In genomic region chr3:168049366-168049974, GRCh38 we compare ENCODE assay signal across 13 cellular contexts. TPM values are rescaled to one million over a fixed set of nuclear protein-coding genes. Genes with fewer than 3 reads are reported as not detected.
DNase-seq lines count a peak whose midpoint lies in the region; ATAC-seq and TF ChIP-seq lines count a peak whose summit lies in the region.
"Had no signal": no experiment of that assay in that cellular context is flagged by ENCODE, and none has a peak within 500 bp of the region (broad histone marks: within the 10 kb centered on the region; RNA-seq: fewer than 3 reads in every experiment).

No MANE protein-coding gene starts in this region.

- ATAC-seq in left lung = peak; percentile 48

- TF ChIP-seq CTCF in choroid plexus epithelial cell (conservative IDR thresholded peaks at IDR 0.05; ENCODE audit: low read depth, low read length) = no peak
- TF ChIP-seq CTCF in left lung (IDR thresholded peaks at IDR 0.05) = no peak
- TF ChIP-seq CTCF in suprapubic skin (IDR thresholded peaks at IDR 0.05) = no peak

- DNase-seq in DMS 273 (lab: John Stamatoyannopoulos, UW; ENCODE audit: unreplicated experiment) = peak; percentile 46
- no peak for DNase-seq in DMS 273 treated with DMSO at 0.1 percent for 48 hours (lab: John Stamatoyannopoulos, UW)
- DNase-seq in choroid plexus epithelial cell (ENCODE audit: low read depth) = peak; percentile 72
- no peak for DNase-seq in left lung
- DNase-seq in suprapubic skin (ENCODE audit: low spot score in 2 of 2) = no peak
- no peak for DNase-seq in COLO668 (lab: John Stamatoyannopoulos, UW; ENCODE audit: unreplicated experiment)
- DNase-seq in central memory CD4-positive, alpha-beta T cell = no peak
- DNase-seq in NCI-H1048 (lab: John Stamatoyannopoulos, UW) = no peak
- DNase-seq: 8988T; activated B cell treated with CpG ODN at 0.5 μM for 24 hours; activated T-cell treated with anti-CD3 and anti-CD28 coated beads, Interleukin-2, amount 50 U/mL, for 24 hours; SJCRH30; spleen had no signal

- TF ChIP-seq POLR2A in suprapubic skin (IDR thresholded peaks at IDR 0.05) = no peak

- no peaks in the 10 kb centered on the region for H3K36me3 ChIP-seq in left lung
- no peaks in the 10 kb centered on the region for H3K36me3 ChIP-seq in suprapubic skin
- H3K36me3 ChIP-seq: SJCRH30, spleen had no signal

- H3K9me3 ChIP-seq in left lung (no peaks in the 10 kb centered on the region), suprapubic skin (no peaks in the 10 kb centered on the region)
- H3K9me3 ChIP-seq: SJCRH30, spleen had no signal

- H3K4me3 ChIP-seq in choroid plexus epithelial cell (ENCODE audit: low read depth, low read length) (no peak overlapping the region), left lung (no peak overlapping the region), suprapubic skin (no peak overlapping the region)
- H3K4me3 ChIP-seq: SJCRH30, spleen had no signal

- H3K4me1 ChIP-seq in left lung = peaks cover 7% of the 10 kb centered on the region in 2 donors
- peaks cover 20% of the 10 kb centered on the region for H3K4me1 ChIP-seq in suprapubic skin
- H3K4me1 ChIP-seq: SJCRH30 had no signal

- intact Hi-C loops in left lung (cut with DNase I) = loop anchor here in 1 of 2 donors (5.0 kb wide), 1 partner anchor 118 kb away; no protein-coding TSS in a partner anchor

- H3K27ac ChIP-seq in left lung = peak overlapping the region in 1 of 2 donors; percentile 46
- H3K27ac ChIP-seq in suprapubic skin = peak overlapping the region; percentile 11
- H3K27ac ChIP-seq: SJCRH30, spleen had no signal

- H3K27me3 ChIP-seq in left lung (no peaks in the 10 kb centered on the region), suprapubic skin (no peaks in the 10 kb centered on the region)
- H3K27me3 ChIP-seq: SJCRH30, spleen had no signal

- 67% methylated on average over 6 of the region's 6 CpGs for WGBS in suprapubic skin

- TF ChIP-seq EP300 in suprapubic skin (IDR thresholded peaks at IDR 0.05) = no peak

RNA-seq across cellular contexts. Expression of gene GOLIM4, which starts 46.3 kb away (rescaled TPM):
- total RNA-seq in left lung (10 to 100 TPM; 40.6 to 41.3 TPM), suprapubic skin (10 to 100 TPM; 16.0 to 21.3 (median 20.2) TPM)

Comparison
In these comparisons a context has a peak if more than half of its experiments do, and no peak if none do; other contexts are left out.
1. DNase-seq: peak in DMS 273 (single experiment) and choroid plexus epithelial cell (single experiment); none in DMS 273 treated with DMSO at 0.1 percent for 48 hours (single experiment), left lung (0 of 2), suprapubic skin (0 of 2), COLO668 (single experiment), central memory CD4-positive, alpha-beta T cell (single experiment) and NCI-H1048 (single experiment).